Comparison of ENCODE assay signal across 8 cellular contexts in genomic region chr6:26232950-26233607, GRCh38.
DNase-seq lines count a peak whose midpoint lies in the region; ATAC-seq and TF ChIP-seq lines count a peak whose summit lies in the region.

No MANE protein-coding gene starts in this region.

- H3K4me3 ChIP-seq in gastrocnemius medialis = peak overlapping the region; percentile 43 to 47 (median 46)

- DNase-seq in HT-29 (ENCODE audit: low spot score) (peak; percentile 42), activated T-cell treated with anti-CD3 and anti-CD28 coated beads for 48 hours (ENCODE audit: low read depth) (peak; percentile 44), fibroblast of the conjunctiva (ENCODE audit: low read depth) (peak; percentile 69), gastrocnemius medialis (no peak), SKM-1 (lab: John Stamatoyannopoulos, UW; ENCODE audit: unreplicated experiment) (no peak), AG20443 (ENCODE audit: low spot score) (no peak)
- no peak for DNase-seq in NK-92 treated with Interleukin-12 subunit alpha and Interleukin-12 subunit beta, amount 100 ng/mL, for 24 hours (lab: John Stamatoyannopoulos, UW)

- TF ChIP-seq POLR2A in gastrocnemius medialis (IDR thresholded peaks at IDR 0.05) = no peak

- ATAC-seq in GM18873 (IDR thresholded peaks at IDR 0.05; ENCODE audit: low FRiP score, unreplicated experiment) (peak; percentile 3), gastrocnemius medialis (no peak)

- H3K36me3 ChIP-seq in gastrocnemius medialis = no peaks in the 10 kb centered on the region

- H3K27ac ChIP-seq in gastrocnemius medialis = no peak overlapping the region

- in situ Hi-C loops in gastrocnemius medialis (cut with MboI; ENCODE audit: low sequenced_read_pairs in 4 of 4) = no loop called here

- intact Hi-C loops in gastrocnemius medialis (cut with DNase I; ENCODE audit: low total_unique reads) = no loop called here

- peaks cover 0 to 17% of the 10 kb centered on the region in 2 donors for H3K4me1 ChIP-seq in gastrocnemius medialis

- TF ChIP-seq CTCF in gastrocnemius medialis (IDR thresholded peaks at IDR 0.05 in 4 of 5, conservative IDR thresholded peaks at IDR 0.05 in 1 of 5) = no peak

- H3K27me3 ChIP-seq in gastrocnemius medialis = peaks cover 80 to 96% (median 88%) of the 10 kb centered on the region in 3 donors

- H3K9me3 ChIP-seq in gastrocnemius medialis = no peaks in the 10 kb centered on the region

Comparison
In these comparisons a context has a peak if more than half of its experiments do, and no peak if none do; other contexts are left out.
1. DNase-seq: peak in HT-29 (single experiment), activated T-cell treated with anti-CD3 and anti-CD28 coated beads for 48 hours (single experiment) and fibroblast of the conjunctiva (single experiment); none in gastrocnemius medialis (0 of 2), SKM-1 (single experiment), AG20443 (single experiment) and NK-92 treated with Interleukin-12 subunit alpha and Interleukin-12 subunit beta, amount 100 ng/mL, for 24 hours (single experiment).